In the genomic region with DNA sequence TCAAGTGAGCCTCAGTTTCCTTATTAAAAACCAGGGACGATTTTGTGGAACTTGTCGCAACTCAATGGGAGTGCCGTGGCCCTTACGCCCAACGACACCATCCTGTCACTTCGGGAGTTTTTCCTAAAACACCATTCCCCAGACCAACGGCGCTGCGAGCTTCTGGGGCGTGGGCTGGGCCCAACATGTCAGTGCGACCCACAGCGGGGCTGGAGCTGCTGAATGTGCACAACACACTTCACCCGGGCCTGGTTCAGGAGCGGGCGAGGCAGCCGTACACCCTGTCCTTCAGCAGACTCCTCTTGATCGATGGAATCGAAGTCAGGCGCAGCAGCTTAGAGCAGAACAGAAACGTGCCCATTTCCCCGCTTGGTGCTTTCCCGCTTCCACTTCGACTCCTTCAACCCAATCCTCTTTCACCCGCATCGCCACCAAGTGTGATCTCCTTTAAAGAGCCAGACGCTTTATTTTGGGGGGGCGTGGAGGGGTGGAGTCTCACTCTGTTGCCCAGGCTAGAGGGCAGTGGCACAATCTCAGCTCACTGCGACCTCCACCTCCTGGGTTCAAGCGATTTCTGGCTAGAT, we compare ENCODE assay signal across 29 cellular contexts. TPM values are rescaled to one million over a fixed set of nuclear protein-coding genes. Genes with fewer than 3 reads are reported as not detected.
"Had no signal": no experiment of that assay in that cellular context is flagged by ENCODE, and none has a peak within 500 bp of the region (broad histone marks: within the 10 kb centered on the region; RNA-seq: fewer than 3 reads in every experiment).

No MANE protein-coding gene starts in this region.

- FAIRE-seq: keratinocyte, small intestine had no signal

- H3K27ac Mint-ChIP-seq: mesothelial cell of epicardium; natural killer cell; nephron progenitor cell; neural progenitor cell; stimulated activated memory B cell treated with anti-CD40 and anti-IgM and Interleukin-4, amounts not matched to agents 10 μg/mL and 1 μg/mL and 100 μg/mL, for 72 hours; type B pancreatic cell had no signal

- H3K9me3 Mint-ChIP-seq: mesothelial cell of epicardium; naive B cell; natural killer cell; stimulated activated memory B cell treated with anti-CD40 and anti-IgM and Interleukin-4, amounts not matched to agents 10 μg/mL and 1 μg/mL and 100 μg/mL, for 72 hours had no signal

- H3K27ac ChIP-seq: lower lobe of right lung, neural progenitor cell, ovary, prostate gland, sigmoid colon, spleen, tibial nerve, uterus had no signal

- H3K4me1 ChIP-seq: lower lobe of right lung, neural progenitor cell, prostate gland, sigmoid colon, spleen, tibial nerve, uterus had no signal

- H3K27me3 ChIP-seq: neural progenitor cell, ovary, uterus had no signal

- H3K36me3 Mint-ChIP-seq: mesothelial cell of epicardium; naive B cell; natural killer cell; neural progenitor cell; stimulated activated memory B cell treated with anti-CD40 and anti-IgM and Interleukin-4, amounts not matched to agents 10 μg/mL and 1 μg/mL and 100 μg/mL, for 72 hours; type B pancreatic cell had no signal

- H3K4me3 Mint-ChIP-seq: mesothelial cell of epicardium; naive B cell; natural killer cell; nephron progenitor cell; neural progenitor cell; stimulated activated memory B cell treated with anti-CD40 and anti-IgM and Interleukin-4, amounts not matched to agents 10 μg/mL and 1 μg/mL and 100 μg/mL, for 72 hours; stimulated activated naive CD8-positive, alpha-beta T cell treated with anti-CD3 and anti-CD28 coated beads, Interleukin-15, amount 100 ng/mL, for 72 hours; type B pancreatic cell had no signal

- H2AFZ ChIP-seq: neural progenitor cell had no signal

- H3K36me3 ChIP-seq: lower lobe of right lung, neural progenitor cell, ovary, prostate gland, sigmoid colon, spleen, tibial nerve, uterus had no signal

- H3K9ac ChIP-seq: neural progenitor cell had no signal

- ATAC-seq: left cardiac atrium; lower lobe of right lung; natural killer cell; stimulated activated memory B cell treated with anti-CD40 and anti-IgM and Interleukin-4, amounts not matched to agents 10 μg/mL and 1 μg/mL and 100 μg/mL, for 72 hours; stimulated activated naive CD8-positive, alpha-beta T cell treated with anti-CD3 and anti-CD28 coated beads, Interleukin-15, amount 100 ng/mL, for 72 hours had no signal

- H3K4me2 ChIP-seq: neural progenitor cell had no signal

- H3K9me3 ChIP-seq: lower lobe of right lung, ovary, prostate gland, sigmoid colon, spleen, tibial nerve, uterus had no signal

- H3K4me3 ChIP-seq: lower lobe of right lung, neural progenitor cell, ovary, prostate gland, sigmoid colon, spleen, tibial nerve, uterus had no signal

- DNase-seq: hippocampal formation; kidney glomerular epithelial cell; left cardiac atrium; lower lobe of right lung; mammary epithelial cell; mesenchymal stem cell; naive B cell; natural killer cell; nephron progenitor cell; ovary; right cardiac atrium; sigmoid colon; small intestine; spleen; stimulated activated CD4-positive, alpha-beta T cell treated with anti-CD3 and anti-CD28 coated beads, Interleukin-4, amount 100 ng/mL, for 24 hours; stimulated activated naive CD4-positive, alpha-beta T cell treated with Interleukin-2 at 50 U/mL for 16 hours; stimulated activated naive CD8-positive, alpha-beta T cell treated with anti-CD3 and anti-CD28 coated beads, Interleukin-15, amount 100 ng/mL, for 72 hours; substantia nigra; uterus had no signal

RNA-seq across cellular contexts. Expression of a gene that starts 53.8 kb away (rescaled TPM):
- total RNA-seq: left cardiac atrium, mammary epithelial cell, mesothelial cell of epicardium, natural killer cell, omental fat pad, ovary, prostate gland, right cardiac atrium, sigmoid colon, spleen, temporal lobe, tibial nerve, ureter, uterus had no signal
- polyA plus RNA-seq: keratinocyte, mammary epithelial cell, right cardiac atrium, sigmoid colon, small intestine, spleen had no signal
